In genomic region chr21:46662367-46662654, GRCh38 we compare ENCODE assay signal across 24 cellular contexts. TPM values are rescaled to one million over a fixed set of nuclear protein-coding genes. Genes with fewer than 3 reads are reported as not detected.
DNase-seq lines count a peak whose midpoint lies in the region; ATAC-seq, FAIRE-seq and TF ChIP-seq lines count a peak whose summit lies in the region.
"Had no signal": no experiment of that assay in that cellular context is flagged by ENCODE, and none has a peak within 500 bp of the region (broad histone marks: within the 10 kb centered on the region; RNA-seq: fewer than 3 reads in every experiment).

No MANE protein-coding gene starts in this region.

- TF ChIP-seq CTCF in kidney (IDR thresholded peaks at IDR 0.05; ENCODE audit: borderline replicate concordance, extremely low read depth, insufficient read depth) (no peak), mucosa of descending colon (IDR thresholded peaks at IDR 0.05) (no peak)

- no peaks in the 10 kb centered on the region for H3K4me1 ChIP-seq in kidney (ENCODE audit: control insufficient read depth in 1 of 2, insufficient read depth in 1 of 2, low read depth in 1 of 2, low read length in 2 of 2)
- peaks cover 4% of the 10 kb centered on the region for H3K4me1 ChIP-seq in mucosa of descending colon (ENCODE audit: low read depth)
- H3K4me1 ChIP-seq: SJCRH30 had no signal

- peak overlapping the region; percentile 76 for H3K4me3 ChIP-seq in SK-N-MC
- no peak overlapping the region for H3K4me3 ChIP-seq in kidney (ENCODE audit: low read length in 2 of 2)
- no peak overlapping the region for H3K4me3 ChIP-seq in mucosa of descending colon
- H3K4me3 ChIP-seq: SJCRH30 had no signal

- no peak for FAIRE-seq in kidney (lab: Jason Lieb, UNC)
- FAIRE-seq: GM19239, H54 had no signal

- POLR2A ChIA-PET in activated CD4-positive, alpha-beta T cell treated with anti-CD3 and anti-CD28 coated beads for 36 hours (lab: Charles Lee), result no interaction called here

- H3K27ac ChIP-seq in SK-N-MC (no peak overlapping the region), kidney (ENCODE audit: low read depth in 2 of 2, low read length in 2 of 2) (no peak overlapping the region)
- H3K27ac ChIP-seq: SJCRH30 had no signal

- no peaks in the 10 kb centered on the region for H3K9me3 Mint-ChIP-seq in activated CD4-positive, alpha-beta T cell treated with anti-CD3 and anti-CD28 coated beads, Interleukin-2, amount 10 ng/mL, durations not matched to agents 24 days and 14 days
- H3K9me3 Mint-ChIP-seq in activated CD4-positive, alpha-beta T cell treated with anti-CD3 and anti-CD28 coated beads for 36 hours (ENCODE audit: low read depth), result no peaks in the 10 kb centered on the region
- H3K9me3 Mint-ChIP-seq in stimulated activated memory B cell treated with anti-CD40 and anti-IgM and Interleukin-4, amounts not matched to agents 10 μg/mL and 1 μg/mL and 100 μg/mL, for 72 hours, result no peaks in the 10 kb centered on the region

- intact Hi-C loops in activated CD4-positive, alpha-beta T cell treated with anti-CD3 and anti-CD28 coated beads, Interleukin-2, amount 10 ng/mL, durations not matched to agents 24 days and 14 days (cut with micrococcal nuclease), result no loop called here
- intact Hi-C loops in activated CD4-positive, alpha-beta T cell treated with anti-CD3 and anti-CD28 coated beads for 36 hours (cut with DNase I, micrococcal nuclease), result no loop called here
- intact Hi-C loops in kidney (cut with DNase I), result no loop called here
- intact Hi-C loops in mucosa of descending colon (cut with DNase I, micrococcal nuclease), result no loop called here

- no peak overlapping the region for H3K4me3 Mint-ChIP-seq in activated CD4-positive, alpha-beta T cell treated with anti-CD3 and anti-CD28 coated beads, Interleukin-2, amount 10 ng/mL, durations not matched to agents 24 days and 14 days
- no peak overlapping the region for H3K4me3 Mint-ChIP-seq in activated CD4-positive, alpha-beta T cell treated with anti-CD3 and anti-CD28 coated beads for 36 hours
- H3K4me3 Mint-ChIP-seq in stimulated activated memory B cell treated with anti-CD40 and anti-IgM and Interleukin-4, amounts not matched to agents 10 μg/mL and 1 μg/mL and 100 μg/mL, for 72 hours, result no peak overlapping the region
- H3K4me3 Mint-ChIP-seq: B cell had no signal

- H3K36me3 Mint-ChIP-seq in activated CD4-positive, alpha-beta T cell treated with anti-CD3 and anti-CD28 coated beads, Interleukin-2, amount 10 ng/mL, durations not matched to agents 24 days and 14 days (ENCODE audit: low read depth), result peaks cover 26% of the 10 kb centered on the region
- peaks cover 28% of the 10 kb centered on the region for H3K36me3 Mint-ChIP-seq in activated CD4-positive, alpha-beta T cell treated with anti-CD3 and anti-CD28 coated beads for 36 hours (ENCODE audit: low read depth)
- peaks cover 58% of the 10 kb centered on the region for H3K36me3 Mint-ChIP-seq in stimulated activated memory B cell treated with anti-CD40 and anti-IgM and Interleukin-4, amounts not matched to agents 10 μg/mL and 1 μg/mL and 100 μg/mL, for 72 hours

- H3K9ac ChIP-seq in SK-N-MC (ENCODE audit: insufficient read length) (peak overlapping the region; percentile 61), kidney (ENCODE audit: low read length in 2 of 2) (no peak overlapping the region)

- H3K9me3 ChIP-seq in SK-N-MC (ENCODE audit: low read depth, low read length), result no peaks in the 10 kb centered on the region
- H3K9me3 ChIP-seq in kidney (ENCODE audit: control insufficient read depth in 1 of 2, low read length in 2 of 2), result no peaks in the 10 kb centered on the region
- no peaks in the 10 kb centered on the region for H3K9me3 ChIP-seq in mucosa of descending colon
- H3K9me3 ChIP-seq: SJCRH30 had no signal

- H3K27me3 Mint-ChIP-seq in activated CD4-positive, alpha-beta T cell treated with anti-CD3 and anti-CD28 coated beads, Interleukin-2, amount 10 ng/mL, durations not matched to agents 24 days and 14 days, result no peaks in the 10 kb centered on the region
- H3K27me3 Mint-ChIP-seq in activated CD4-positive, alpha-beta T cell treated with anti-CD3 and anti-CD28 coated beads for 36 hours, result no peaks in the 10 kb centered on the region
- H3K27me3 Mint-ChIP-seq in stimulated activated memory B cell treated with anti-CD40 and anti-IgM and Interleukin-4, amounts not matched to agents 10 μg/mL and 1 μg/mL and 100 μg/mL, for 72 hours, result peaks cover 1% of the 10 kb centered on the region
- H3K27me3 Mint-ChIP-seq: B cell had no signal

- DNase-seq in activated CD4-positive, alpha-beta T cell treated with anti-CD3 and anti-CD28 coated beads, Interleukin-2, amount 10 ng/mL, durations not matched to agents 24 days and 14 days, result peak; percentile 48
- DNase-seq in activated CD4-positive, alpha-beta T cell treated with anti-CD3 and anti-CD28 coated beads for 36 hours, result no peak
- DNase-seq in SK-N-MC (ENCODE audit: low read depth, low spot score) (no peak), kidney (peak; percentile 74), mucosa of descending colon (no peak)
- DNase-seq: 8988T, COR-L47, DMS 273 treated with DMSO at 0.1 percent for 48 hours, GDM1, NCI-H1417 treated with DMSO at 0.1 percent for 48 hours, NCI-H187 treated with DMSO at 0.1 percent for 48 hours, NCI-H345, NCI-H524 treated with DMSO at 0.1 percent for 48 hours, PC-3, RPMI8226, SJCRH30 had no signal

- H3K27ac Mint-ChIP-seq in activated CD4-positive, alpha-beta T cell treated with anti-CD3 and anti-CD28 coated beads, Interleukin-2, amount 10 ng/mL, durations not matched to agents 24 days and 14 days, result no peak overlapping the region
- H3K27ac Mint-ChIP-seq in activated CD4-positive, alpha-beta T cell treated with anti-CD3 and anti-CD28 coated beads for 36 hours, result no peak overlapping the region
- no peak overlapping the region for H3K27ac Mint-ChIP-seq in stimulated activated memory B cell treated with anti-CD40 and anti-IgM and Interleukin-4, amounts not matched to agents 10 μg/mL and 1 μg/mL and 100 μg/mL, for 72 hours
- H3K27ac Mint-ChIP-seq: B cell had no signal

- H3K36me3 ChIP-seq in SK-N-MC (ENCODE audit: insufficient read depth, low read length) (peaks cover 28% of the 10 kb centered on the region), kidney (ENCODE audit: control insufficient read depth in 1 of 2, insufficient read depth in 2 of 2, low read length in 2 of 2) (peaks cover 4 to 14% of the 10 kb centered on the region in 2 donors), mucosa of descending colon (ENCODE audit: low read depth) (no peaks in the 10 kb centered on the region)

- CTCF ChIA-PET in activated CD4-positive, alpha-beta T cell treated with anti-CD3 and anti-CD28 coated beads for 36 hours (lab: Charles Lee), result no interaction called here

- peaks cover 4% of the 10 kb centered on the region for H3K4me1 Mint-ChIP-seq in activated CD4-positive, alpha-beta T cell treated with anti-CD3 and anti-CD28 coated beads, Interleukin-2, amount 10 ng/mL, durations not matched to agents 24 days and 14 days
- H3K4me1 Mint-ChIP-seq in activated CD4-positive, alpha-beta T cell treated with anti-CD3 and anti-CD28 coated beads for 36 hours, result peaks cover 16% of the 10 kb centered on the region
- peaks cover 1% of the 10 kb centered on the region for H3K4me1 Mint-ChIP-seq in stimulated activated memory B cell treated with anti-CD40 and anti-IgM and Interleukin-4, amounts not matched to agents 10 μg/mL and 1 μg/mL and 100 μg/mL, for 72 hours

- no peak for ATAC-seq in activated CD4-positive, alpha-beta T cell treated with anti-CD3 and anti-CD28 coated beads for 36 hours
- ATAC-seq in stimulated activated memory B cell treated with anti-CD40 and anti-IgM and Interleukin-4, amounts not matched to agents 10 μg/mL and 1 μg/mL and 100 μg/mL, for 72 hours, result peak; percentile 41
- ATAC-seq in GM18907 (IDR thresholded peaks at IDR 0.05; ENCODE audit: unreplicated experiment) (no peak), HG03025 (IDR thresholded peaks at IDR 0.05; ENCODE audit: low FRiP score, unreplicated experiment) (no peak), mucosa of descending colon (no peak)
- ATAC-seq: PC-3 had no signal

RNA-seq across cellular contexts. Expression of gene PRMT2, which starts 26.8 kb away (rescaled TPM):
- total RNA-seq in activated CD4-positive, alpha-beta T cell treated with anti-CD3 and anti-CD28 coated beads, Interleukin-2, amount 10 ng/mL, durations not matched to agents 24 days and 14 days, result 56.7 and 59.4 TPM in 2 replicates
- total RNA-seq in activated CD4-positive, alpha-beta T cell treated with anti-CD3 and anti-CD28 coated beads for 36 hours, result 10 to 100 TPM; 60.9 to 74.1 TPM
- total RNA-seq in kidney (100 TPM), mucosa of descending colon (100 to 1,000 TPM in 1 of 3 donors, 10 to 100 TPM in 2; 62.7 to 122 (median 71.1) TPM)
- polyA plus RNA-seq in kidney (ENCODE audit: insufficient read depth, low read depth, low replicate concordance), result 82.6 TPM

RNA-seq across cellular contexts. Expression of gene S100B, which starts 57.4 kb away (rescaled TPM):
- total RNA-seq in activated CD4-positive, alpha-beta T cell treated with anti-CD3 and anti-CD28 coated beads, Interleukin-2, amount 10 ng/mL, durations not matched to agents 24 days and 14 days, result not detected in 2 replicates
- total RNA-seq in activated CD4-positive, alpha-beta T cell treated with anti-CD3 and anti-CD28 coated beads for 36 hours, result not detected
- 6.9 TPM for total RNA-seq in kidney
- polyA plus RNA-seq in kidney (ENCODE audit: insufficient read depth, low read depth, low replicate concordance), result 2.6 TPM
- 10 to 100 TPM in 1 of 3 donors, 1 to 10 TPM in 2; 2.2 to 42.2 (median 6.4) TPM for total RNA-seq in mucosa of descending colon
- total RNA-seq: B cell, HT-29, M059J, PC-3 had no signal

Comparison
In these comparisons a context has a peak if more than half of its experiments do, and no peak if none do; other contexts are left out.
1. DNase-seq: peak in activated CD4-positive, alpha-beta T cell treated with anti-CD3 and anti-CD28 coated beads, Interleukin-2, amount 10 ng/mL, durations not matched to agents 24 days and 14 days (single experiment) and kidney (single experiment); none in activated CD4-positive, alpha-beta T cell treated with anti-CD3 and anti-CD28 coated beads for 36 hours (single experiment), SK-N-MC (single experiment) and mucosa of descending colon (0 of 3).